In the genomic region with DNA sequence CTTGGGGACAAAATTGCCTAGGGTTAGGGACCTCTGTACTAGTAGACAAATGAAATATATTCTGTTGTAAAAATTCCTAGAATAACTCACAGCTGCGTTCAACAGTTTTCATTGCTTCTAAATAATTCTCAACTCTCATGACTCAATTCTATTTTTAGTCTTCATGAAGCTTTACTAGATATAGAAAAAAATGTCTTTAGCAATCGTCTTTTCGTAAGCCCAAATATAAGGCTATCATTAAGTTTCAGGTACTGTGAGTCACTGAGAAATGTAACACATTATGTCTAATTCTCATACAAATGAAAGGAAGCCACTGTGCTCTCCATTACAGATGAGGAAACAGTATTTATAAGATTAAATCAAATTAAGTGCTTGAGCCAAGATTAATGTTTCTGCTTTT, we compare ENCODE assay signal across 19 cellular contexts. TPM values are rescaled to one million over a fixed set of nuclear protein-coding genes. Genes with fewer than 3 reads are reported as not detected.
DNase-seq lines count a peak whose midpoint lies in the region; ATAC-seq, FAIRE-seq and TF ChIP-seq lines count a peak whose summit lies in the region.
"Had no signal": no experiment of that assay in that cellular context is flagged by ENCODE, and none has a peak within 500 bp of the region (broad histone marks: within the 10 kb centered on the region; RNA-seq: fewer than 3 reads in every experiment).

No MANE protein-coding gene starts in this region.

- no peak overlapping the region for H3K9ac ChIP-seq in BLaER1 treated with 17β-estradiol and CSF1 and Interleukin-3, amounts not matched to agents 10 nM and 100 nM

- no peaks in the 10 kb centered on the region for H4K20me1 ChIP-seq in BLaER1 treated with 17β-estradiol and CSF1 and Interleukin-3, amounts not matched to agents 10 nM and 100 nM

- intact Hi-C loops in natural killer cell (cut with micrococcal nuclease): no loop called here

- H3K9me3 ChIP-seq in BLaER1 treated with 17β-estradiol and CSF1 and Interleukin-3, amounts not matched to agents 10 nM and 100 nM (replicated peaks in 1 of 11): no peaks in the 10 kb centered on the region

- H3K4me3 Mint-ChIP-seq in natural killer cell: no peak overlapping the region
- H3K4me3 Mint-ChIP-seq: stimulated activated effector memory CD8-positive, alpha-beta T cell treated with anti-CD3 and anti-CD28 coated beads, Interleukin-12 subunit alpha, Interleukin-12 subunit beta, amount 100 ng/mL, for 72 hours had no signal

- TF ChIP-seq CTCF in choroid plexus epithelial cell (conservative IDR thresholded peaks at IDR 0.05; ENCODE audit: low read depth, low read length): no peak
- TF ChIP-seq CTCF in retinal pigment epithelial cell (conservative IDR thresholded peaks at IDR 0.05; ENCODE audit: low read depth, low read length): no peak
- no peak for TF ChIP-seq CTCF in natural killer cell (IDR thresholded peaks at IDR 0.05)

- no peaks in the 10 kb centered on the region for H3K4me1 Mint-ChIP-seq in natural killer cell
- H3K4me1 Mint-ChIP-seq: stimulated activated effector memory CD8-positive, alpha-beta T cell treated with anti-CD3 and anti-CD28 coated beads, Interleukin-12 subunit alpha, Interleukin-12 subunit beta, amount 100 ng/mL, for 72 hours had no signal

- peak overlapping the region; percentile 5 to 61 (median 20); a peak in 11 of 22 replicates for H3K4me2 ChIP-seq in BLaER1 treated with 17β-estradiol and CSF1 and Interleukin-3, amounts not matched to agents 10 nM and 100 nM

- ATAC-seq in GM21390 (IDR thresholded peaks at IDR 0.05; ENCODE audit: unreplicated experiment) (no peak), natural killer cell (no peak)
- ATAC-seq: GM12878; stimulated activated effector memory CD8-positive, alpha-beta T cell treated with anti-CD3 and anti-CD28 coated beads, Interleukin-12 subunit alpha, Interleukin-12 subunit beta, amount 100 ng/mL, for 72 hours had no signal

- no peak overlapping the region for H3K27ac Mint-ChIP-seq in natural killer cell
- H3K27ac Mint-ChIP-seq: stimulated activated effector memory CD8-positive, alpha-beta T cell treated with anti-CD3 and anti-CD28 coated beads, Interleukin-12 subunit alpha, Interleukin-12 subunit beta, amount 100 ng/mL, for 72 hours had no signal

- DNase-seq in LoVo (ENCODE audit: low spot score): peak; percentile 19
- peak; percentile 23 for DNase-seq in choroid plexus epithelial cell (ENCODE audit: low read depth)
- peak; percentile 28 for DNase-seq in retinal pigment epithelial cell (ENCODE audit: low read depth)
- no peak for DNase-seq in natural killer cell
- DNase-seq in HTR-8/SVneo (ENCODE audit: insufficient read length, low spot score): no peak
- DNase-seq in NCI-H146 (lab: John Stamatoyannopoulos, UW): no peak
- DNase-seq: activated CD4-positive, alpha-beta T cell treated with anti-CD3 and anti-CD28 coated beads for 1 hour; AML-193; H7; midbrain; NCI-H1694 treated with DMSO at 0.1 percent for 48 hours; NCI-H446 had no signal

- H3K36me3 ChIP-seq in BLaER1 treated with 17β-estradiol and CSF1 and Interleukin-3, amounts not matched to agents 10 nM and 100 nM: peaks cover 0 to 28% (median 0%) of the 10 kb centered on the region in 11 experiments; a peak in 3 of 22 replicates

- no peaks in the 10 kb centered on the region for H3K9me3 Mint-ChIP-seq in natural killer cell
- H3K9me3 Mint-ChIP-seq: stimulated activated effector memory CD8-positive, alpha-beta T cell treated with anti-CD3 and anti-CD28 coated beads, Interleukin-12 subunit alpha, Interleukin-12 subunit beta, amount 100 ng/mL, for 72 hours had no signal

- peak overlapping the region in 5 of 11 experiments; percentile 13 to 52 (median 47); a peak in 5 of 22 replicates for H3K27ac ChIP-seq in BLaER1 treated with 17β-estradiol and CSF1 and Interleukin-3, amounts not matched to agents 10 nM and 100 nM

- no peaks in the 10 kb centered on the region for H3K27me3 Mint-ChIP-seq in natural killer cell (ENCODE audit: low read depth in 2 of 2)

- H3K4me3 ChIP-seq in BLaER1 treated with 17β-estradiol and CSF1 and Interleukin-3, amounts not matched to agents 10 nM and 100 nM: no peak overlapping the region
- H3K4me3 ChIP-seq in choroid plexus epithelial cell (ENCODE audit: low read depth, low read length) (no peak overlapping the region), retinal pigment epithelial cell (ENCODE audit: low read length) (no peak overlapping the region)
- H3K4me3 ChIP-seq: GM12878 had no signal

- no peak for FAIRE-seq in HTR-8/SVneo (lab: Jason Lieb, UNC)
- FAIRE-seq: G401.6, GM12878 had no signal

- no peaks in the 10 kb centered on the region for H3K36me3 Mint-ChIP-seq in natural killer cell
- H3K36me3 Mint-ChIP-seq: stimulated activated effector memory CD8-positive, alpha-beta T cell treated with anti-CD3 and anti-CD28 coated beads, Interleukin-12 subunit alpha, Interleukin-12 subunit beta, amount 100 ng/mL, for 72 hours had no signal

- peaks cover 0 to 22% (median 8%) of the 10 kb centered on the region in 10 experiments; a peak in 10 of 20 replicates for H3K4me1 ChIP-seq in BLaER1 treated with 17β-estradiol and CSF1 and Interleukin-3, amounts not matched to agents 10 nM and 100 nM

- no peaks in the 10 kb centered on the region for H3K27me3 ChIP-seq in BLaER1 treated with 17β-estradiol and CSF1 and Interleukin-3, amounts not matched to agents 10 nM and 100 nM

RNA-seq across cellular contexts. Expression of a gene that starts 6.4 kb away (rescaled TPM):
- not detected for total RNA-seq in natural killer cell
- total RNA-seq: activated CD8-positive, alpha-beta memory T cell treated with anti-CD3 and anti-CD28 coated beads for 36 hours; epithelial cell of proximal tubule; GM12878; H7 had no signal

RNA-seq across cellular contexts. Expression of a gene that starts 24.9 kb away (rescaled TPM):
- total RNA-seq in natural killer cell: not detected
- total RNA-seq: activated CD8-positive, alpha-beta memory T cell treated with anti-CD3 and anti-CD28 coated beads for 36 hours; epithelial cell of proximal tubule; GM12878; H7 had no signal

Comparison
In these comparisons a context has a peak if more than half of its experiments do, and no peak if none do; other contexts are left out.
1. DNase-seq: peak in LoVo (single experiment), choroid plexus epithelial cell (single experiment) and retinal pigment epithelial cell (single experiment); none in natural killer cell (single experiment), HTR-8/SVneo (single experiment) and NCI-H146 (single experiment).